ENCODE assay signal across 12 cellular contexts in the genomic region with DNA sequence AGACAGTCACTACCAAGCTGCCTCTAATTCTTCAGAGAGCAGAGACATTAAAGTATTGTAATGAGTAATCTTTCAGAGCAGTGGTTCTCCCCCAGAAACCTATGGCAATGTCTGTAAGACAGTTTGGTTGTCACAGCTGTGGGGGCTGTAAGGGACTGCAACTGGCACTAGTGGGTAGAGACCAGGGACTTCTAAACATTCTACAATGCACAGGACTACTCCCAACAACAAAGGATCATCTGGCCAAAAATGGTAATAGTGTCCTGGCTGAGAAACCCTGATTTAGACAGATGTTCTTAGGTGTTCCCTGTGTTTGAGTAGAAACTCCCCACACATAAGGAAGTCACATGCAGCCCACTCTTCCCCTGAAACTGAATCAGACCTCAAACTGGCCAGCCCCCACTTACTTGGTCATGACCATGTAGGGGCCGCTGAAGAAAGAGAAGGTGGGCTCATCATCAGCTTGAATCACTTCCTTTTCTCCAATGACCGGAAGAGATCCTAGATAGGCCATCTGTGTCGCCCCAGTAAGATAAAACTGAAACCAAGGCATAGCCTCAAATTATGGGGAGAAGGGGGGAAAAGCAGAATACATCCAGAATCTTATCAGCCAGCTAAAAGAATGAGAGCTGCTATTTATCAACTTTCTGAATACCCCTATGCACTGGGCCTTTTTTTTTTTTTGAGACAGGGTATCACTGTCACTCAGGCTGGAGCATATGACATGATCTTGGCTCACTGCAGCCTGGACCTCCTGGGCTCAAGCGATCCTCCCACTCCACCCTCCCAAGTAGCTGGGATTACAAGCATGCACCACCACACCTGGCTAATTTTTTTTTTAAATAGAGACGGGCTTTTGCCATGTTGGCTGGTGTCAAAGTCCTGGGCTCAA.
A peak's percentile ranks its signal among the peaks of the same experiment; 100 is the strongest.
DNase-seq lines count a peak whose midpoint lies in the region; ATAC-seq lines count a peak whose summit lies in the region.
"Had no signal": no experiment of that assay in that cellular context is flagged by ENCODE, and none has a peak within 500 bp of the region (broad histone marks: within the 10 kb centered on the region; RNA-seq: fewer than 3 reads in every experiment).

No MANE protein-coding gene starts in this region.

- H3K4me3 Mint-ChIP-seq in activated T-helper 1 cell treated with anti-CD3 and anti-CD28 coated beads, Interleukin-12 subunit alpha, Interleukin-12 subunit beta, Interleukin-2, Interleukin-4 antibody, amounts not matched to agents 30 ng/mL and 10 ng/mL and 1 ng/mL, durations not matched to agents 14 hours and 24 hours and 36 hours = no peak overlapping the region
- H3K4me3 Mint-ChIP-seq: naive B cell had no signal

- peak; percentile 48 for ATAC-seq in GM18499 (IDR thresholded peaks at IDR 0.05; ENCODE audit: insufficient read depth, unreplicated experiment)
- ATAC-seq in GM19455 (IDR thresholded peaks at IDR 0.05; ENCODE audit: unreplicated experiment) = peak; percentile 83
- ATAC-seq in HG03066 (IDR thresholded peaks at IDR 0.05; ENCODE audit: low read depth, unreplicated experiment) = peak; percentile 64
- ATAC-seq in left ventricle myocardium superior = no peak

- H3K27ac Mint-ChIP-seq in activated T-helper 1 cell treated with anti-CD3 and anti-CD28 coated beads, Interleukin-12 subunit alpha, Interleukin-12 subunit beta, Interleukin-2, Interleukin-4 antibody, amounts not matched to agents 30 ng/mL and 10 ng/mL and 1 ng/mL, durations not matched to agents 14 hours and 24 hours and 36 hours = peak overlapping the region; percentile 38

- intact Hi-C loops in activated T-helper 1 cell treated with anti-CD3 and anti-CD28 coated beads, Interleukin-12 subunit alpha, Interleukin-12 subunit beta, Interleukin-2, Interleukin-4 antibody, amounts not matched to agents 30 ng/mL and 10 ng/mL and 1 ng/mL, durations not matched to agents 14 hours and 24 hours and 36 hours (cut with micrococcal nuclease) = no loop called here
- intact Hi-C loops in left ventricle myocardium superior (cut with micrococcal nuclease) = no loop called here

- H3K36me3 Mint-ChIP-seq in activated T-helper 1 cell treated with anti-CD3 and anti-CD28 coated beads, Interleukin-12 subunit alpha, Interleukin-12 subunit beta, Interleukin-2, Interleukin-4 antibody, amounts not matched to agents 30 ng/mL and 10 ng/mL and 1 ng/mL, durations not matched to agents 14 hours and 24 hours and 36 hours (ENCODE audit: low read depth) = no peaks in the 10 kb centered on the region
- H3K36me3 Mint-ChIP-seq: naive B cell had no signal

- no peaks in the 10 kb centered on the region for H3K27me3 Mint-ChIP-seq in activated T-helper 1 cell treated with anti-CD3 and anti-CD28 coated beads, Interleukin-12 subunit alpha, Interleukin-12 subunit beta, Interleukin-2, Interleukin-4 antibody, amounts not matched to agents 30 ng/mL and 10 ng/mL and 1 ng/mL, durations not matched to agents 14 hours and 24 hours and 36 hours (ENCODE audit: insufficient read depth)

- no peak for DNase-seq in activated T-helper 1 cell treated with anti-CD3 and anti-CD28 coated beads, Interleukin-12 subunit alpha, Interleukin-12 subunit beta, Interleukin-2, Interleukin-4 antibody, amounts not matched to agents 30 ng/mL and 10 ng/mL and 1 ng/mL, durations not matched to agents 14 hours and 24 hours and 36 hours (ENCODE audit: low spot score)
- no peak for DNase-seq in cerebellar cortex (ENCODE audit: low spot score)
- DNase-seq in left ventricle myocardium superior = no peak
- DNase-seq in activated CD8-positive, alpha-beta memory T cell treated with anti-CD3 and anti-CD28 coated beads, Interleukin-2, amount 50 U/mL, for 4 hours = no peak
- no peak for DNase-seq in NCI-H2081 (lab: John Stamatoyannopoulos, UW)
- DNase-seq: cortex of kidney, DMS153, naive B cell, NCI-H2029 had no signal

- H3K4me1 Mint-ChIP-seq in activated T-helper 1 cell treated with anti-CD3 and anti-CD28 coated beads, Interleukin-12 subunit alpha, Interleukin-12 subunit beta, Interleukin-2, Interleukin-4 antibody, amounts not matched to agents 30 ng/mL and 10 ng/mL and 1 ng/mL, durations not matched to agents 14 hours and 24 hours and 36 hours (ENCODE audit: low read depth) = peaks cover 29% of the 10 kb centered on the region

- no peaks in the 10 kb centered on the region for H3K9me3 Mint-ChIP-seq in activated T-helper 1 cell treated with anti-CD3 and anti-CD28 coated beads, Interleukin-12 subunit alpha, Interleukin-12 subunit beta, Interleukin-2, Interleukin-4 antibody, amounts not matched to agents 30 ng/mL and 10 ng/mL and 1 ng/mL, durations not matched to agents 14 hours and 24 hours and 36 hours
- H3K9me3 Mint-ChIP-seq: naive B cell had no signal
